In the genomic region with DNA sequence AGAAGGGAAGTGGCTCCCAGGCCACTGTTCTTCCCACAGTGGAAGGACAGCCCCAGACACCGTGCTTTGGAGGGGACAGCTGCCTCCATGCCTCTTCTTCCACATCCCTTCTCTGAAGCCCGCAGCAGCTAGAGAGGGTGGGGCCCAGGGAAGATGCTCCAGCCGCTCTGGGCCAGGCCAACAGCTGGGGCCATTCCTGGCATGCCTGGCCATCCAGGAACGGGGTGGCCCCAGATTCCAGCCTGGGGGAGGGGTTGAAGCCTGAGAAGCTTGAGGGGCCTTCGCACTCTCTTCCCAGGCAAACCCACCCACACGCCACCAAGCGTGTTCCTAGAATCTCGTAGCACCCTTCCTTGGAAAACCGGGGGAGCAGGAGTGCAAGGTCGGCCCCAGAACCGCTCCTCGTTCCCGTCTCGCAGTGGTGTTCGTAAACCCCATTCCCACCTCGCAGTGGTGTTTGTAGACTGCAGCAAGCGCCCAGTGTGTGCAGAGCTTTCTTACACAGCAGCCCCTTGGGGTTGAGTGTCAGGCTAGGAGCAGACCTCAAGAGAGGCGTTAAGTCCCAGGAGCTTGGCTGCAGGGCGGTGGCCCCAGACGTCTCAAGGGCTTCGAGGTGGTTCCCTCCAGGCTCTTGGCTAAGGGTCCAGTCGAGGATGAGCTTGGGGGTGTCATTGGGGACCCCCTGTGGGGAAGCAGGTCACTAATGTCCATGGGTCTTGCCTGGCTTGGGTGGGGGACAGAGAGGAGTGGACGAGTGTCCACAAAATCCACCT, we compare ENCODE assay signal across 23 cellular contexts. TPM values are rescaled to one million over a fixed set of nuclear protein-coding genes. Genes with fewer than 3 reads are reported as not detected.
"Had no signal": no experiment of that assay in that cellular context is flagged by ENCODE, and none has a peak within 500 bp of the region (broad histone marks: within the 10 kb centered on the region; RNA-seq: fewer than 3 reads in every experiment).

No MANE protein-coding gene starts in this region.

- H3K27ac Mint-ChIP-seq: activated naive CD4-positive, alpha-beta T cell treated with anti-CD3 and anti-CD28 coated beads, Interleukin-2, amount 10 ng/mL, durations not matched to agents 7 days and 5 days; activated naive CD8-positive, alpha-beta T cell treated with anti-CD3 and anti-CD28 coated beads, Interleukin-2, amount 50 U/mL, for 24 hours; effector memory CD8-positive, alpha-beta T cell had no signal

- H3K27ac ChIP-seq: left lung, prostate gland, thyroid gland had no signal

- ATAC-seq: activated naive CD8-positive, alpha-beta T cell treated with anti-CD3 and anti-CD28 coated beads, Interleukin-2, amount 50 U/mL, for 24 hours; effector memory CD8-positive, alpha-beta T cell; left lung; right cardiac atrium had no signal

- H3K36me3 Mint-ChIP-seq: activated naive CD4-positive, alpha-beta T cell treated with anti-CD3 and anti-CD28 coated beads, Interleukin-2, amount 10 ng/mL, durations not matched to agents 7 days and 5 days; brain had no signal

- H3K27me3 ChIP-seq: thyroid gland had no signal

- H3K4me1 ChIP-seq: prostate gland had no signal

- H3K4me3 Mint-ChIP-seq: activated naive CD4-positive, alpha-beta T cell treated with anti-CD3 and anti-CD28 coated beads, Interleukin-2, amount 10 ng/mL, durations not matched to agents 7 days and 5 days; activated naive CD8-positive, alpha-beta T cell treated with anti-CD3 and anti-CD28 coated beads, Interleukin-2, amount 50 U/mL, for 24 hours; effector memory CD8-positive, alpha-beta T cell; neural crest cell had no signal

- H3K9me3 ChIP-seq: left lung, prostate gland, thyroid gland had no signal

- H3K36me3 ChIP-seq: left lung, prostate gland, thyroid gland had no signal

- H3K4me3 ChIP-seq: left lung, prostate gland, thyroid gland had no signal

- H3K9me3 Mint-ChIP-seq: activated naive CD4-positive, alpha-beta T cell treated with anti-CD3 and anti-CD28 coated beads, Interleukin-2, amount 10 ng/mL, durations not matched to agents 7 days and 5 days; activated naive CD8-positive, alpha-beta T cell treated with anti-CD3 and anti-CD28 coated beads, Interleukin-2, amount 50 U/mL, for 24 hours; brain; effector memory CD8-positive, alpha-beta T cell; neural crest cell had no signal

- DNase-seq: activated CD4-positive, alpha-beta T cell treated with anti-CD3 and anti-CD28 coated beads, Interleukin-2, amount 50 U/mL, for 1 hour; activated CD4-positive, CD25-positive, alpha-beta regulatory T cell treated with anti-CD3 and anti-CD28 coated beads, Interleukin-2, amount 50 U/mL, for 72 hours; activated CD8-positive, alpha-beta memory T cell treated with anti-CD3 and anti-CD28 coated beads, Interleukin-2, amount 50 U/mL, for 4 hours; activated effector memory CD4-positive, alpha-beta T cell treated with Interleukin-2 at 50 U/mL for 16 hours; activated naive CD4-positive, alpha-beta T cell treated with anti-CD3 and anti-CD28 coated beads, Interleukin-2, amount 10 ng/mL, durations not matched to agents 7 days and 5 days; activated naive CD8-positive, alpha-beta T cell treated with anti-CD3 and anti-CD28 coated beads, Interleukin-2, amount 50 U/mL, for 24 hours; activated T-cell treated with anti-CD3 and anti-CD28 coated beads, Interleukin-2, amount 50 U/mL, for 48 hours; anterior cingulate cortex; effector memory CD8-positive, alpha-beta T cell; foreskin fibroblast; hypothalamus; left lung; mammary epithelial cell; midbrain; stimulated activated naive CD4-positive, alpha-beta T cell treated with Interleukin-2 at 50 U/mL for 16 hours; thyroid gland had no signal

RNA-seq across cellular contexts. Expression of a gene that starts 2.7 kb away (rescaled TPM):
- total RNA-seq: neural crest cell, subcutaneous adipose tissue, thyroid gland had no signal

RNA-seq across cellular contexts. Expression of a gene that starts 26.1 kb away (rescaled TPM):
- total RNA-seq: osteocyte, subcutaneous adipose tissue, urinary bladder had no signal
